ENCODE assay signal across 7 cellular contexts in the genomic region with DNA sequence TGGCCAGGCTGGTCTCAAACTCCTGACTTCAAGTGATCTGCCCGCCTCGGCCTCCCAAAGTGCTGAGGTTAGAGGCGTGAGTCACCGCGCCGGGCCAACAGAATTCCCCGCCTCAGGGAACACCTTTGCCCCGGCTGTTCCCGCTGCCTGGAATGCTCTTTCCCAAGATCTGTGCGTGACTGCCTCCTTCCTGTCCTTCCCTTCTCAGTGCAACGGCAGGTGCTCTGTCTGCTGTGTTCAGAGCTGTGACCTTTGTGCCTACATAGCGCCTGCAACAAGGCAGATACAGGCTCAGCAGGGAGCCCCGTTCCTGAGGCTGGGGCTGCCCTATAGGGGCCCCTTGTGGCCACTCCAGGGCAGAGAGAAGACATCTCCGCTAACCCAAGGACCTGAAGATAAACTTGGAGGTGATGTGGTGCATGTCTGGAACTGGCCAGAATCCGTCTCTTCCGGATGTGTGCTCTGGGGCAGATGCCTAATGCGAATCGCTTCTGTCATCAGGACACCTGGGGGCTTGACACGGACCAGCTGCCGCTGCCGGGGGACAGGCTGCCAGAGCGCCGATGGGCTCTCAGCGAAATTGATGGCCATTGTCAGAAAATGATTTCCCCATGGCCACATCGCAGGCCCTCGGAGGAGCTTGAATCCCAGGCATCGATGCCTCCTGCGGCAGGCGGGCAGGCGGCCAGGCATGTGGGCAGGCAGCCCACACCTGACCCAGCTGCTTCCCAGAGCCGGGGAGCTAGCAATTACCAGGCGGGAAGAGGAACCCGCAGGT. TPM values are rescaled to one million over a fixed set of nuclear protein-coding genes. Genes with fewer than 3 reads are reported as not detected.
DNase-seq lines count a peak whose midpoint lies in the region; ATAC-seq and TF ChIP-seq lines count a peak whose summit lies in the region.

No MANE protein-coding gene starts in this region.

- CTCF ChIA-PET in GM10248 (lab: Yijun Ruan, JAX) = interaction anchor here (1.0 to 3.1 kb wide), 7 partner anchors 14 to 223 kb away, joined by 3 to 17 read pairs (median 5); no protein-coding TSS in a partner anchor

- POLR2A ChIA-PET in GM10248 (lab: Yijun Ruan, JAX) = no interaction called here

- H3K27ac Mint-ChIP-seq in naive B cell = no peak overlapping the region

- no peaks in the 10 kb centered on the region for H3K9me3 Mint-ChIP-seq in naive B cell

- TF ChIP-seq CTCF in GM10248 (IDR thresholded peaks at IDR 0.05; ENCODE audit: control extremely low read depth, extremely low read depth, low read depth, missing control alignments) = peak; percentile 38

- no peaks in the 10 kb centered on the region for H3K36me3 Mint-ChIP-seq in naive B cell

- peak overlapping the region in 2 of 8 donors; percentile 9 to 51 for H3K4me3 Mint-ChIP-seq in naive B cell

- peak; percentile 65 for DNase-seq in GM10248 (ENCODE audit: extremely low spot score)
- peak; percentile 93 for DNase-seq in NCI-H1092 (lab: John Stamatoyannopoulos, UW)
- peak in 3 of 5 donors; percentile 34 to 51 (median 41) for DNase-seq in T-helper 1 cell
- peak; percentile 57 for DNase-seq in dermis blood vessel endothelial cell
- DNase-seq in naive B cell = peak; percentile 42
- no peak for DNase-seq in AG08395 (ENCODE audit: low spot score)

- peaks cover 9 to 20% (median 15%) of the 10 kb centered on the region in 3 donors for H3K4me1 Mint-ChIP-seq in naive B cell

- H3K27me3 Mint-ChIP-seq in naive B cell = peaks cover 18 to 77% (median 67%) of the 10 kb centered on the region in 3 donors

- ATAC-seq in naive B cell (ENCODE audit: low read depth in 2 of 2) = peak; percentile 81 to 93
- no peak for ATAC-seq in GM18868 (IDR thresholded peaks at IDR 0.05; ENCODE audit: unreplicated experiment)

RNA-seq across cellular contexts. Expression of a gene that starts 43.5 kb away (rescaled TPM):
- 25.7 and 29.0 TPM in 2 replicates for total RNA-seq in dermis blood vessel endothelial cell
- polyA plus RNA-seq in naive B cell (ENCODE audit: low read depth in 6 of 6) = 1 to 10 TPM in 5 of 6 donors, not detected in 1; 1.7 to 4.5 (median 2.3) TPM
